ENCODE assay signal across 14 cellular contexts in genomic region chr9:123680382-123680781, GRCh38.
"Had no signal": no experiment of that assay in that cellular context is flagged by ENCODE, and none has a peak within 500 bp of the region (broad histone marks: within the 10 kb centered on the region; RNA-seq: fewer than 3 reads in every experiment).

No MANE protein-coding gene starts in this region.

- H3K9me3 ChIP-seq: esophagus squamous epithelium, prostate gland, stomach, testis, upper lobe of left lung had no signal

- H3K27ac ChIP-seq: prostate gland, testis, upper lobe of left lung had no signal

- H3K4me3 ChIP-seq: esophagus squamous epithelium, prostate gland, stomach, testis, upper lobe of left lung had no signal

- H3K36me3 ChIP-seq: esophagus squamous epithelium, prostate gland, upper lobe of left lung had no signal

- H3K4me1 ChIP-seq: testis had no signal

- H3K27me3 ChIP-seq: esophagus squamous epithelium, stomach, testis, upper lobe of left lung had no signal

- DNase-seq: activated CD4-positive, alpha-beta T cell treated with anti-CD3 and anti-CD28 coated beads, Interleukin-2, amount 10 ng/mL, durations not matched to agents 7 days and 5 days; activated CD8-positive, alpha-beta memory T cell treated with anti-CD3 and anti-CD28 coated beads, Interleukin-2, amount 50 U/mL, for 48 hours; activated gamma-delta T cell treated with Interleukin-2 at 50 U/mL for 16 hours; amygdala; cortex of kidney; effector CD8-positive, alpha-beta T cell; esophagus squamous epithelium; hypothalamus; kidney; occipital lobe; stomach; testis; upper lobe of left lung had no signal
